In the genomic region with DNA sequence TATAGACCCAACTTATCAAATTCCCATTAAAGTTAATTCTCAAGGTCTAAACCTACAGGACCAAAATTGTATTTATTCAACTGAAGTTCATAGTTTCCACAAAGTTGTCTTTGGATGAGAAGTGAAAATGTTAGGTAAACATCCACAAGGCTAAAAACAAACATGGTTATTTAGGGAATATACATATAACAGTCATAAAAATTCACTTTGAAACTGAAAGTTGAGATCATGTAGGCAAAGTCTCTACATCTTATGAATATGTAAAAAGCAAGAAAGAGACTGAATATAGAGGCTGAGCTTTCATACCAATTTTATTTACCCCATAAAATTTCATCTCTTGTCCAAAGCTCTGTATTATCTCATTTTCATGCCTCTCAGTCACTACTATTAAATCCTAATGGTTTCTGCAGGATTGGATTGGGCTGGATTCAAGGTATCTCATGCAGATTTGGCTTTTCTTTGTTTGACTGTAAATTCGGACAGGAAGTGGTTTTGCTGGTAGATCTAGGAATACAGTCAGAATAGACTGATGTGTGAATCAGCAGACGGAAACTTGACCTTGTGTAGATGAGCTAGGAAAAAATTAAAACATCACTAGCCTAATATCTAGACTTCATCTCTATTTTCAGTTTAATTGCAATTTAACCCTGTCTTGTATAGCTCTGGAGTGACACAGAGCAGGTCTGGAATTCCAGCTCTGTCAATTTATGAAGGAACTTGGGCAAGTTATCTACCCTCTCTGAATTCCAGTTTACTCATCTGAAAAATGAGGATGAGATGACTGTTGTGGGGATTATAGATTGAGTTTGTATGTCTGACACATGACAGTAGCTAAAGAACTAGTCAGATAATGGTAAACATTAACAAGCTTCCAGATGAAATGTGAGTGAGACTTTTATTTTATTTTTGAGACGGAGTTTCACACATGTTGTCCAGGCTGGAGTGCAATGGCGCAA, we compare ENCODE assay signal across 12 cellular contexts. TPM values are rescaled to one million over a fixed set of nuclear protein-coding genes. Genes with fewer than 3 reads are reported as not detected.
A peak's percentile ranks its signal among the peaks of the same experiment; 100 is the strongest.
DNase-seq lines count a peak whose midpoint lies in the region; ATAC-seq, FAIRE-seq and TF ChIP-seq lines count a peak whose summit lies in the region.
"Had no signal": no experiment of that assay in that cellular context is flagged by ENCODE, and none has a peak within 500 bp of the region (broad histone marks: within the 10 kb centered on the region; RNA-seq: fewer than 3 reads in every experiment).

No MANE protein-coding gene starts in this region.

- no peaks in the 10 kb centered on the region for H3K27me3 ChIP-seq in endothelial cell of umbilical vein (ENCODE audit: control insufficient read depth in 2 of 2, insufficient read depth in 2 of 2, low read length in 2 of 2)
- no peaks in the 10 kb centered on the region for H3K27me3 ChIP-seq in HAP-1 (ENCODE audit: low read depth)
- H3K27me3 ChIP-seq: ascending aorta; BLaER1 treated with 17β-estradiol and CSF1 and Interleukin-3, amounts not matched to agents 10 nM and 100 nM had no signal

- CTCF ChIA-PET in GM10248 (lab: Yijun Ruan, JAX) (interaction anchor here (0.8 to 1.4 kb wide), 5 partner anchors 9 to 270 kb away, joined by 3 read pairs; no protein-coding TSS in a partner anchor), endothelial cell of umbilical vein (lab: Charles Lee) (interaction anchor here (2.7 kb wide), 1 partner anchor 11 kb away, joined by 8 read pairs; no protein-coding TSS in a partner anchor)

- peak; percentile 75 for ATAC-seq in GM21529 (IDR thresholded peaks at IDR 0.05; ENCODE audit: unreplicated experiment)
- ATAC-seq in HG03469 (IDR thresholded peaks at IDR 0.05; ENCODE audit: unreplicated experiment), result peak; percentile 33
- ATAC-seq in HG03460 (IDR thresholded peaks at IDR 0.05; ENCODE audit: unreplicated experiment), result no peak
- ATAC-seq: esophagus mucosa had no signal

- H3K9me3 ChIP-seq in endothelial cell of umbilical vein (replicated peaks; ENCODE audit: control insufficient read depth, insufficient read depth, low read length), result no peaks in the 10 kb centered on the region
- no peaks in the 10 kb centered on the region for H3K9me3 ChIP-seq in HAP-1
- H3K9me3 ChIP-seq: ascending aorta had no signal

- peak; percentile 33 for FAIRE-seq in endothelial cell of umbilical vein (lab: Jason Lieb, UNC)

- H3K4me1 ChIP-seq in endothelial cell of umbilical vein (ENCODE audit: control insufficient read depth, extremely low read depth, insufficient read depth, low read length) (no peaks in the 10 kb centered on the region), HAP-1 (no peaks in the 10 kb centered on the region)
- H3K4me1 ChIP-seq: ascending aorta had no signal

- TF ChIP-seq CTCF in GM10248 (IDR thresholded peaks at IDR 0.05; ENCODE audit: control extremely low read depth, extremely low read depth, low read depth, missing control alignments), result no peak
- TF ChIP-seq CTCF in endothelial cell of umbilical vein (IDR thresholded peaks at IDR 0.05; ENCODE audit: extremely low read depth in 1 of 2, insufficient read depth in 1 of 2, low read depth in 1 of 2, low read length in 2 of 2), result no peak

- no peak for TF ChIP-seq POLR2A in endothelial cell of umbilical vein (IDR thresholded peaks at IDR 0.05; ENCODE audit: low read depth, low read length)

- POLR2A ChIA-PET in GM10248 (lab: Yijun Ruan, JAX) (no interaction called here), endothelial cell of umbilical vein (lab: Charles Lee) (no interaction called here)

- H2AFZ ChIP-seq in endothelial cell of umbilical vein (ENCODE audit: low read depth, low read length), result no peak overlapping the region

- H3K4me2 ChIP-seq in endothelial cell of umbilical vein (ENCODE audit: insufficient read depth, low read length), result no peak overlapping the region

- H3K9ac ChIP-seq in endothelial cell of umbilical vein (replicated peaks; ENCODE audit: extremely low read depth, insufficient read depth, low read length), result no peak overlapping the region
- H3K9ac ChIP-seq: BLaER1 treated with 17β-estradiol and CSF1 and Interleukin-3, amounts not matched to agents 10 nM and 100 nM had no signal

- no TSS peak for BruUV-seq in endothelial cell of umbilical vein (replicated peaks; lab: Mats Ljungman, UMichigan)

- H4K20me1 ChIP-seq in endothelial cell of umbilical vein (replicated peaks; ENCODE audit: control insufficient read depth, extremely low read depth, insufficient read depth, low read length), result no peaks in the 10 kb centered on the region
- H4K20me1 ChIP-seq: BLaER1 treated with 17β-estradiol and CSF1 and Interleukin-3, amounts not matched to agents 10 nM and 100 nM had no signal

- DNase-seq in GM10248 (ENCODE audit: extremely low spot score), result peak; percentile 22
- no peak for DNase-seq in endothelial cell of umbilical vein (ENCODE audit: low read depth, low spot score)
- no peak for DNase-seq in HAP-1 (ENCODE audit: low spot score in 2 of 2)
- no peak for DNase-seq in substantia nigra (lab: John Stamatoyannopoulos, UW)
- no peak for DNase-seq in RPMI8226
- DNase-seq: NCI-H748 treated with DMSO at 0.1 percent for 48 hours had no signal

- intact Hi-C loops in endothelial cell of umbilical vein (cut with micrococcal nuclease), result loop anchor here (5.0 kb wide), 1 partner anchor 56 kb away; no protein-coding TSS in a partner anchor

- H3K79me2 ChIP-seq in endothelial cell of umbilical vein (ENCODE audit: control insufficient read depth, insufficient read depth, low read length), result no peaks in the 10 kb centered on the region

- H3K4me3 ChIP-seq in endothelial cell of umbilical vein (replicated peaks in 1 of 3; ENCODE audit: insufficient read depth in 1 of 3, low read depth in 1 of 3, low read length in 3 of 3), result no peak overlapping the region
- H3K4me3 ChIP-seq in HAP-1, result no peak overlapping the region
- H3K4me3 ChIP-seq: ascending aorta; BLaER1 treated with 17β-estradiol and CSF1 and Interleukin-3, amounts not matched to agents 10 nM and 100 nM had no signal

- dilution Hi-C loops in endothelial cell of umbilical vein (cut with MboI; ENCODE audit: extremely low pct_ligation_motif_present, low sequenced_read_pairs), result no loop called here

- no peaks in the 10 kb centered on the region for H3K9me1 ChIP-seq in endothelial cell of umbilical vein (replicated peaks; ENCODE audit: control insufficient read depth, extremely low read depth, insufficient read depth, low read length)

- H3K27ac ChIP-seq in endothelial cell of umbilical vein (ENCODE audit: insufficient read depth, low read depth, low read length) (no peak overlapping the region), substantia nigra (ENCODE audit: low read depth, low read length, poor library complexity, severe bottlenecking) (no peak overlapping the region)
- H3K27ac ChIP-seq: ascending aorta; BLaER1 treated with 17β-estradiol and CSF1 and Interleukin-3, amounts not matched to agents 10 nM and 100 nM had no signal

- in situ Hi-C loops in HAP-1 (cut with MboI; ENCODE audit: low sequenced_read_pairs), result no loop called here

- no peaks in the 10 kb centered on the region for H3K36me3 ChIP-seq in endothelial cell of umbilical vein (ENCODE audit: control insufficient read depth in 2 of 2, extremely low read depth in 1 of 2, insufficient read depth in 2 of 2, low read length in 2 of 2)
- no peaks in the 10 kb centered on the region for H3K36me3 ChIP-seq in HAP-1 (replicated peaks)
- H3K36me3 ChIP-seq: ascending aorta; BLaER1 treated with 17β-estradiol and CSF1 and Interleukin-3, amounts not matched to agents 10 nM and 100 nM had no signal

TF ChIP-seq in endothelial cell of umbilical vein, 7 proteins besides CTCF, POLR2A, EP300 and RAD21:
- TF ChIP-seq JUN (IDR thresholded peaks at IDR 0.05; ENCODE audit: borderline replicate concordance, insufficient read depth, insufficient read length, low read depth), result no peak
- peak; percentile 7 for TF ChIP-seq FOS (IDR thresholded peaks at IDR 0.05; ENCODE audit: borderline replicate concordance, insufficient read depth, low read length)
- TF ChIP-seq MYC (IDR thresholded peaks at IDR 0.05; ENCODE audit: low read depth, low read length), result no peak

RNA-seq across cellular contexts. Expression of a gene that starts 27.3 kb away (rescaled TPM):
- 27.6 and 30.5 TPM in 2 replicates for total RNA-seq in endothelial cell of umbilical vein
- 2.8 and 4.0 TPM in 2 replicates for polyA plus RNA-seq in endothelial cell of umbilical vein
- polyA plus RNA-seq in endothelial cell of umbilical vein (2011; cell fraction: cytosol; rRNA removed), result 5.7 and 7.1 TPM in 2 replicates
- 6.7 and 9.1 TPM in 2 replicates for polyA plus RNA-seq in endothelial cell of umbilical vein (2011; cell fraction: nucleus; rRNA removed)
- polyA plus RNA-seq in endothelial cell of umbilical vein (2012), result 25.6 and 33.4 TPM in 2 replicates
- polyA minus RNA-seq in endothelial cell of umbilical vein, result 6.3 and 12.3 TPM in 2 replicates
- polyA minus RNA-seq in endothelial cell of umbilical vein (2011; cell fraction: cytosol; rRNA and poly(A)+ RNA removed), result 10.8 TPM
- 22.7 and 27.5 TPM in 2 replicates for polyA minus RNA-seq in endothelial cell of umbilical vein (2011; cell fraction: nucleus; rRNA and poly(A)+ RNA removed)
